ENCODE assay signal across 8 cellular contexts in the genomic region with DNA sequence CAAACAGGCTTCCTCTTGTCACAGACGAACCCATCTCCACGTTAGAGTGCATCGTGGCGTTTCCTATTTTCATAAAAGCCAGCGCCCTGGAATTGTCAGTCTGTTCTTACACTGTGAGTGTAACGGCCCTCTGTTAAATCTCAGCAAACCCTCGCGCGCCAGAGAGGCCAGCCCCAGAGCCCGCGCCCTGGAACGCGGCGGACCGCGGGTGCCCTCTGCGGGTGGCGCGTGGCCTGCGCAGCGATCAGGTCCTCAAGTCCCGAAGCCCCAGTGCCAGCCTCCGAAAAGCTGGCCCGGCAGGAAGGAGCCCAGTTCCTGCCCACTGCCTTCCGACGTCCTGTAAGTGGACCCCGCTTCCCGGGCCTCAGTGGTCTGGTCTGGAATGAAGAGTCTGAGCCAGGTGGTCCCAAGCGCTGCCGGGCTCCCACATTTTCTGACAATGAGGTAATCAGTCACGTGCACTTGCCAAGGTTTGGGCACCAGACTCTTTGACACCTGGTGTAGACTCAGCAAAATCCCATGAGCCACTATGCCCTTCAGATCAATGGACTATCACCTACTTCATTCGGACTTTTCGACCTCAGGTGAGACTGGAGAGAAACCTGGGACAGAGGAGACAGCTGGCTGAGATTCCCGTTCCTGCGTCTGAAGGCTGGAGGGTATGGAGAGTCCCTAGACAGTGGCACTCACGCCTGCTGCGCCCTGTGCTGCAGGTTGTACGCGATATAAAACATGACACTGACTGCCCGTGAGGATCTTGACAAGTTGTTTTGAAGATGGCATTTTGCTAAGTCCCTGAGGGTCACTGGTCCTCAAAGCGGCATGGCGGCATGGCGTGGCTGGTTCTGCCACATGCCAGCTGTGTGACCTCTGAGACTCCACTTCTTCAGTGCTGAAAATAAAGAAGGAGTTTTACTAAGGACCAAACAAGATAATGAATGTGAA.
DNase-seq lines count a peak whose midpoint lies in the region; ATAC-seq and TF ChIP-seq lines count a peak whose summit lies in the region.

No MANE protein-coding gene starts in this region.

- DNase-seq in CD1c-positive myeloid dendritic cell (ENCODE audit: extremely low spot score) (peak; percentile 58), NOMO-1 (lab: John Stamatoyannopoulos, UW; ENCODE audit: unreplicated experiment in 2 of 2) (peak; percentile 61 to 69), activated T-cell treated with anti-CD3 and anti-CD28 coated beads for 1 hour (ENCODE audit: low read depth) (peak; percentile 54), erythroblast (lab: John Stamatoyannopoulos, UW) (peak; percentile 74 to 79)
- peak; percentile 34 to 38 for DNase-seq in stimulated activated CD8-positive, alpha-beta memory T cell treated with anti-CD3 and anti-CD28 coated beads, Interleukin-7, amount 100 ng/mL, for 1 hour (ENCODE audit: low read depth in 2 of 2)

- no peaks in the 10 kb centered on the region for H3K9me3 ChIP-seq in mucosa of stomach (ENCODE audit: control insufficient read depth, low read length)

- peak overlapping the region; percentile 83 for H3K4me3 ChIP-seq in mucosa of stomach (ENCODE audit: low read length)

- H3K36me3 ChIP-seq in mucosa of stomach (ENCODE audit: control insufficient read depth, insufficient read depth, low read length) = no peaks in the 10 kb centered on the region

- peaks cover 25% of the 10 kb centered on the region for H3K27me3 ChIP-seq in mucosa of stomach (ENCODE audit: control insufficient read depth, insufficient read depth, low read length)

- TF ChIP-seq POLR2A in erythroblast (IDR thresholded peaks at IDR 0.05; ENCODE audit: low read length) = no peak

- H3K4me1 ChIP-seq in mucosa of stomach (ENCODE audit: control insufficient read depth, insufficient read depth, low read length) = peaks cover 13% of the 10 kb centered on the region

- H3K9ac ChIP-seq in mucosa of stomach (ENCODE audit: low read length) = peak overlapping the region; percentile 56

- ATAC-seq in GM19324 (IDR thresholded peaks at IDR 0.05; ENCODE audit: low FRiP score, unreplicated experiment) (peak; percentile 81), HG03442 (IDR thresholded peaks at IDR 0.05; ENCODE audit: unreplicated experiment) (peak; percentile 84)

Comparison
In these comparisons a context has a peak if more than half of its experiments do, and no peak if none do; other contexts are left out.
1. Peak in every context shown above with its lines: DNase-seq, ATAC-seq and H3K4me3 ChIP-seq.